In the genomic region with DNA sequence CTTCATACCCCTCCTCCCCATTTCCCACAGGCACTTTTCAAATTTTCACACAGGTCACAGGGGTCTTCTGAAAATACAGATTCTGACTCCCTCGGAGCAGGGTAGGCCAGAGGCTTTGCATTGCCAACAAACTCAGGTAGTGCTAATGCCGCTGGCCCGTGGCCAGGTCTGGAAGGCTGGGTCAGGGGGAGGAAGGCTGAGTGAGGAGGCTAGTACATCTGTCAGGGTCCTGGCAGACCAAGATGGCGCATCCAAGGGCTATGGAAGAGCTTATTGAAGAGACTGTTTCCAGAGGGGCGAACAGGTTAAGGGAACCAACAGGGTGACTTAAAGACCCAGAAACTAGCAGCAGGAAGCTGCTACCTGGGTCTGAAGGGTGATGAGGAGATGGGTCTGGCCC, we compare ENCODE assay signal across 23 cellular contexts.
"Had no signal": no experiment of that assay in that cellular context is flagged by ENCODE, and none has a peak within 500 bp of the region (broad histone marks: within the 10 kb centered on the region; RNA-seq: fewer than 3 reads in every experiment).

No MANE protein-coding gene starts in this region.

- H3K4me1 Mint-ChIP-seq: neural progenitor cell; stimulated activated memory B cell treated with anti-CD40 and anti-IgM and Interleukin-4, amounts not matched to agents 10 μg/mL and 1 μg/mL and 100 μg/mL, for 72 hours had no signal

- H2AFZ ChIP-seq: neural progenitor cell had no signal

- H3K27me3 ChIP-seq: esophagus muscularis mucosa, foreskin keratinocyte, gastroesophageal sphincter, neural progenitor cell, right atrium auricular region, testis, tibial artery had no signal

- H3K9me3 ChIP-seq: esophagus muscularis mucosa, gastroesophageal sphincter, lower lobe of right lung, prostate gland, right atrium auricular region, testis, tibial artery had no signal

- H3K36me3 ChIP-seq: esophagus muscularis mucosa, gastroesophageal sphincter, lower lobe of right lung, neural progenitor cell, prostate gland, right atrium auricular region, tibial artery had no signal

- H3K9me3 Mint-ChIP-seq: neural progenitor cell had no signal

- ATAC-seq: foreskin keratinocyte; gastroesophageal sphincter; left ventricle myocardium superior; lower lobe of right lung; sciatic nerve; stimulated activated memory B cell treated with anti-CD40 and anti-IgM and Interleukin-4, amounts not matched to agents 10 μg/mL and 1 μg/mL and 100 μg/mL, for 72 hours; stimulated activated naive CD8-positive, alpha-beta T cell treated with anti-CD3 and anti-CD28 coated beads, Interleukin-15, Interleukin-2, amounts not matched to agents 100 U/mL and 50 U/mL, for 24 hours had no signal

- H3K27ac Mint-ChIP-seq: dendritic cell treated with granulocyte-macrophage colony-stimulating factor and Interleukin-4, amounts not matched to agents 40 ng/mL and 50 ng/mL, for 4 days; nephron; stimulated activated memory B cell treated with anti-CD40 and anti-IgM and Interleukin-4, amounts not matched to agents 10 μg/mL and 1 μg/mL and 100 μg/mL, for 72 hours; type B pancreatic cell had no signal

- H3K27me3 Mint-ChIP-seq: dendritic cell treated with granulocyte-macrophage colony-stimulating factor and Interleukin-4, amounts not matched to agents 40 ng/mL and 50 ng/mL, for 4 days; stimulated activated memory B cell treated with anti-CD40 and anti-IgM and Interleukin-4, amounts not matched to agents 10 μg/mL and 1 μg/mL and 100 μg/mL, for 72 hours; type B pancreatic cell had no signal

- H3K4me3 Mint-ChIP-seq: dendritic cell treated with granulocyte-macrophage colony-stimulating factor and Interleukin-4, amounts not matched to agents 40 ng/mL and 50 ng/mL, for 4 days; nephron; neural progenitor cell; stimulated activated memory B cell treated with anti-CD40 and anti-IgM and Interleukin-4, amounts not matched to agents 10 μg/mL and 1 μg/mL and 100 μg/mL, for 72 hours; type B pancreatic cell had no signal

- H3K9ac ChIP-seq: neural progenitor cell had no signal

- H3K4me1 ChIP-seq: esophagus muscularis mucosa, foreskin keratinocyte, gastroesophageal sphincter, lower lobe of right lung, neural progenitor cell, prostate gland, right atrium auricular region, testis had no signal

- DNase-seq: effector CD8-positive, alpha-beta T cell; foreskin keratinocyte; glutamatergic neuron; hypothalamus; left ventricle myocardium superior; lower lobe of right lung; nucleus accumbens; stimulated activated CD4-positive, alpha-beta T cell treated with anti-CD3 and anti-CD28 coated beads, Interleukin-2, amount 100 ng/mL, for 24 hours; stimulated activated CD4-positive, alpha-beta T cell treated with anti-CD3 and anti-CD28 coated beads, Interleukin-4, amount 100 ng/mL, for 24 hours; stimulated activated naive CD8-positive, alpha-beta T cell treated with anti-CD3 and anti-CD28 coated beads, Interleukin-15, Interleukin-2, amounts not matched to agents 100 U/mL and 50 U/mL, for 24 hours; substantia nigra; testis; tibial artery had no signal

- H3K36me3 Mint-ChIP-seq: stimulated activated memory B cell treated with anti-CD40 and anti-IgM and Interleukin-4, amounts not matched to agents 10 μg/mL and 1 μg/mL and 100 μg/mL, for 72 hours; type B pancreatic cell had no signal

- H3K4me3 ChIP-seq: esophagus muscularis mucosa, gastroesophageal sphincter, lower lobe of right lung, neural progenitor cell, prostate gland, right atrium auricular region, testis, tibial artery had no signal

- H3K27ac ChIP-seq: esophagus muscularis mucosa, foreskin keratinocyte, gastroesophageal sphincter, lower lobe of right lung, neural progenitor cell, prostate gland, right atrium auricular region, testis, tibial artery had no signal

- H3K4me2 ChIP-seq: neural progenitor cell had no signal
